Comparison of ENCODE assay signal across 20 cellular contexts in genomic region chr20:53571555-53572286, GRCh38. TPM values are rescaled to one million over a fixed set of nuclear protein-coding genes. Genes with fewer than 3 reads are reported as not detected.
DNase-seq lines count a peak whose midpoint lies in the region; ATAC-seq and TF ChIP-seq lines count a peak whose summit lies in the region.
"Had no signal": no experiment of that assay in that cellular context is flagged by ENCODE, and none has a peak within 500 bp of the region (broad histone marks: within the 10 kb centered on the region; RNA-seq: fewer than 3 reads in every experiment).

No MANE protein-coding gene starts in this region.

- peaks cover 45% of the 10 kb centered on the region for H3K79me2 ChIP-seq in mesendoderm (ENCODE audit: control insufficient read depth, insufficient read depth, low read length)

- H3K79me1 ChIP-seq in mesendoderm (ENCODE audit: low read length), result peaks cover 21% of the 10 kb centered on the region

- CTCF ChIA-PET in CD4-positive, alpha-beta T cell (lab: Charles Lee), result no interaction called here
- CTCF ChIA-PET in HEK293 (lab: Yijun Ruan, JAX), result interaction anchor here (0.6 kb wide), 1 partner anchor 24 kb away, joined by 3 read pairs; no protein-coding TSS in a partner anchor
- CTCF ChIA-PET in naive thymus-derived CD4-positive, alpha-beta T cell (lab: Charles Lee), result interaction anchor here (0.6 to 1.1 kb wide), 2 partner anchors 22 to 837 kb away, joined by 3 read pairs; no protein-coding TSS in a partner anchor

- H3K18ac ChIP-seq in mesendoderm (ENCODE audit: low read length), result no peak overlapping the region

- no peak overlapping the region for H3K9ac ChIP-seq in mesendoderm (ENCODE audit: low read length)

- H3K27me3 Mint-ChIP-seq in CD4-positive, alpha-beta T cell, result no peaks in the 10 kb centered on the region
- no peaks in the 10 kb centered on the region for H3K27me3 Mint-ChIP-seq in activated naive CD8-positive, alpha-beta T cell treated with anti-CD3 and anti-CD28 coated beads for 36 hours
- no peaks in the 10 kb centered on the region for H3K27me3 Mint-ChIP-seq in naive thymus-derived CD4-positive, alpha-beta T cell

- H3K9me3 Mint-ChIP-seq in CD4-positive, alpha-beta T cell, result no peaks in the 10 kb centered on the region
- no peaks in the 10 kb centered on the region for H3K9me3 Mint-ChIP-seq in activated naive CD8-positive, alpha-beta T cell treated with anti-CD3 and anti-CD28 coated beads for 36 hours
- no peaks in the 10 kb centered on the region for H3K9me3 Mint-ChIP-seq in naive thymus-derived CD4-positive, alpha-beta T cell

- peak overlapping the region; percentile 74 for H3K27ac Mint-ChIP-seq in CD4-positive, alpha-beta T cell
- H3K27ac Mint-ChIP-seq in activated naive CD8-positive, alpha-beta T cell treated with anti-CD3 and anti-CD28 coated beads for 36 hours, result peak overlapping the region; percentile 6
- peak overlapping the region; percentile 24 to 81 (median 66) for H3K27ac Mint-ChIP-seq in naive thymus-derived CD4-positive, alpha-beta T cell

- no peak for TF ChIP-seq CTCF in CD4-positive, alpha-beta T cell (IDR thresholded peaks at IDR 0.05)
- TF ChIP-seq CTCF in HEK293 (tag by site-specific recombination; IDR thresholded peaks at IDR 0.05), result no peak

- no peak overlapping the region for H3K4ac ChIP-seq in mesendoderm (ENCODE audit: low read depth, low read length)

- no peaks in the 10 kb centered on the region for H3K9me3 ChIP-seq in CD4-positive, alpha-beta T cell (ENCODE audit: control insufficient read depth, low read length)
- no peaks in the 10 kb centered on the region for H3K9me3 ChIP-seq in HEK293 (ENCODE audit: control insufficient read depth, insufficient read depth, low read depth, low read length)
- no peaks in the 10 kb centered on the region for H3K9me3 ChIP-seq in naive thymus-derived CD4-positive, alpha-beta T cell (ENCODE audit: control insufficient read depth in 2 of 3, low read length in 3 of 3)
- H3K9me3 ChIP-seq: pancreas, sigmoid colon, upper lobe of left lung had no signal

- H3K4me1 Mint-ChIP-seq in CD4-positive, alpha-beta T cell (ENCODE audit: low read depth), result peaks cover 66% of the 10 kb centered on the region
- H3K4me1 Mint-ChIP-seq in activated naive CD8-positive, alpha-beta T cell treated with anti-CD3 and anti-CD28 coated beads for 36 hours, result peaks cover 72% of the 10 kb centered on the region
- H3K4me1 Mint-ChIP-seq in naive thymus-derived CD4-positive, alpha-beta T cell, result peaks cover 35 to 87% (median 72%) of the 10 kb centered on the region in 7 donors

- no peak for DNase-seq in CD4-positive, alpha-beta T cell
- no peak for DNase-seq in activated naive CD8-positive, alpha-beta T cell treated with anti-CD3 and anti-CD28 coated beads for 36 hours
- no peak for DNase-seq in naive thymus-derived CD4-positive, alpha-beta T cell
- DNase-seq in NCI-H524 (lab: John Stamatoyannopoulos, UW), result no peak
- DNase-seq in ecto neural progenitor cell (ENCODE audit: low spot score), result no peak
- no peak for DNase-seq in mesendoderm
- DNase-seq in effector CD4-positive, alpha-beta T cell, result no peak
- DNase-seq: activated effector memory CD4-positive, alpha-beta T cell treated with Interleukin-2 at 50 U/mL for 16 hours; anterior cingulate cortex; effector CD8-positive, alpha-beta T cell; NCI-H1417; NCI-H2107; NCI-H510A treated with DMSO at 0.1 percent for 48 hours; SHP77; sigmoid colon; stimulated activated naive CD4-positive, alpha-beta T cell treated with Interleukin-2 at 50 U/mL for 16 hours; T-helper 1 cell had no signal

- no peak overlapping the region for H2BK120ac ChIP-seq in mesendoderm (ENCODE audit: low read depth, low read length)

- H3K4me3 Mint-ChIP-seq in CD4-positive, alpha-beta T cell, result no peak overlapping the region
- no peak overlapping the region for H3K4me3 Mint-ChIP-seq in activated naive CD8-positive, alpha-beta T cell treated with anti-CD3 and anti-CD28 coated beads for 36 hours
- H3K4me3 Mint-ChIP-seq in naive thymus-derived CD4-positive, alpha-beta T cell, result peak overlapping the region in 4 of 10 donors; percentile 8 to 59 (median 40)

- H3K4me2 ChIP-seq in mesendoderm (ENCODE audit: low read length), result no peak overlapping the region

- whole genome bisulfite sequencing in mesendoderm (ENCODE audit: extremely low coverage, insufficient coverage, low lambda C conversion rate), result no CpG with 5 or more reads among the region's 10 CpGs

- no peak overlapping the region for H2BK5ac ChIP-seq in mesendoderm (ENCODE audit: low read length)

- ATAC-seq in CD4-positive, alpha-beta T cell (ENCODE audit: poor library complexity), result no peak
- no peak for ATAC-seq in naive thymus-derived CD4-positive, alpha-beta T cell

- H3K36me3 ChIP-seq in HEK293 (ENCODE audit: control insufficient read depth in 2 of 2, insufficient read depth in 1 of 2, low read length in 2 of 2), result peaks cover 29 to 90% of the 10 kb centered on the region in 2 experiments
- peaks cover 25 to 84% (median 66%) of the 10 kb centered on the region in 3 experiments for H3K36me3 ChIP-seq in naive thymus-derived CD4-positive, alpha-beta T cell (ENCODE audit: control insufficient read depth in 2 of 3, insufficient read depth in 3 of 3, low read length in 3 of 3)
- H3K36me3 ChIP-seq in mesendoderm (ENCODE audit: control insufficient read depth, insufficient read depth, low read length), result peaks cover 15% of the 10 kb centered on the region

- H3K4me3 ChIP-seq in HEK293 (ENCODE audit: low read depth, low read length) (no peak overlapping the region), mesendoderm (ENCODE audit: low read length) (no peak overlapping the region)
- no peak overlapping the region for H3K4me3 ChIP-seq in naive thymus-derived CD4-positive, alpha-beta T cell (ENCODE audit: low read length)
- H3K4me3 ChIP-seq: pancreas, sigmoid colon, upper lobe of left lung had no signal

- no peak overlapping the region for H3K23ac ChIP-seq in mesendoderm (ENCODE audit: low read length)

- H3K36me3 Mint-ChIP-seq in CD4-positive, alpha-beta T cell (ENCODE audit: low read depth), result peaks cover 97% of the 10 kb centered on the region
- H3K36me3 Mint-ChIP-seq in activated naive CD8-positive, alpha-beta T cell treated with anti-CD3 and anti-CD28 coated beads for 36 hours, result peaks cover 75% of the 10 kb centered on the region
- peaks cover 10 to 61% (median 42%) of the 10 kb centered on the region in 5 donors for H3K36me3 Mint-ChIP-seq in naive thymus-derived CD4-positive, alpha-beta T cell

- no peaks in the 10 kb centered on the region for H3K27me3 ChIP-seq in CD4-positive, alpha-beta T cell (ENCODE audit: control insufficient read depth, insufficient read depth, low read length)
- H3K27me3 ChIP-seq in naive thymus-derived CD4-positive, alpha-beta T cell (ENCODE audit: control insufficient read depth in 2 of 2, insufficient read depth in 2 of 2, low read length in 2 of 2), result no peaks in the 10 kb centered on the region
- H3K27me3 ChIP-seq in mesendoderm (ENCODE audit: insufficient read depth, low read length, poor library complexity), result no peaks in the 10 kb centered on the region
- H3K27me3 ChIP-seq: pancreas, sigmoid colon, upper lobe of left lung had no signal

- H2AK5ac ChIP-seq in mesendoderm (ENCODE audit: low read length), result no peak overlapping the region

- intact Hi-C loops in CD4-positive, alpha-beta T cell (cut with DNase I, micrococcal nuclease), result loop anchor here in 1 of 2 experiments (10.0 kb wide), 2 partner anchors 493 to 623 kb away; no protein-coding TSS in a partner anchor
- intact Hi-C loops in naive thymus-derived CD4-positive, alpha-beta T cell (cut with micrococcal nuclease), result no loop called here

- peak overlapping the region; percentile 0 for H3K27ac ChIP-seq in CD4-positive, alpha-beta T cell (ENCODE audit: low read depth, low read length)
- no peak overlapping the region for H3K27ac ChIP-seq in HEK293 (ENCODE audit: extremely low read depth, low read depth, low read length)
- H3K27ac ChIP-seq in naive thymus-derived CD4-positive, alpha-beta T cell (ENCODE audit: low read depth, low read length), result no peak overlapping the region
- no peak overlapping the region for H3K27ac ChIP-seq in mesendoderm (ENCODE audit: low read depth, low read length)
- H3K27ac ChIP-seq: pancreas, upper lobe of left lung had no signal

- H2BK15ac ChIP-seq in mesendoderm (replicated peaks; ENCODE audit: low read depth), result no peak overlapping the region

- H3K4me1 ChIP-seq in HEK293 (ENCODE audit: control insufficient read depth, insufficient read depth, low read length) (no peaks in the 10 kb centered on the region), mesendoderm (ENCODE audit: control insufficient read depth, low read depth, low read length) (no peaks in the 10 kb centered on the region)
- H3K4me1 ChIP-seq in naive thymus-derived CD4-positive, alpha-beta T cell (ENCODE audit: control insufficient read depth in 2 of 2, insufficient read depth in 2 of 2, low read length in 2 of 2), result peaks cover 35 to 53% of the 10 kb centered on the region in 2 donors

- POLR2A ChIA-PET in CD4-positive, alpha-beta T cell (lab: Charles Lee), result no interaction called here
- POLR2A ChIA-PET in HEK293 (lab: Yijun Ruan, JAX), result no interaction called here
- POLR2A ChIA-PET in naive thymus-derived CD4-positive, alpha-beta T cell (lab: Charles Lee), result interaction anchor here (0.7 kb wide), 1 partner anchor 345 kb away, joined by 4 read pairs; no protein-coding TSS in a partner anchor

- H3K56ac ChIP-seq in mesendoderm (ENCODE audit: low read length), result no peak overlapping the region

- H4K5ac ChIP-seq in mesendoderm (ENCODE audit: low read length), result no peak overlapping the region

- H4K8ac ChIP-seq in mesendoderm (ENCODE audit: low read depth, low read length), result no peak overlapping the region

TF ChIP-seq in HEK293, 187 proteins besides CTCF, POLR2A, EP300 and RAD21 (continues in another document):
- 0 out of 2 replicates have a peak, but pooled peaks have one; percentile 29 for TF ChIP-seq ZNF629 (tag by site-specific recombination; IDR thresholded peaks at IDR 0.05)
- TF ChIP-seq ATF2 (tag by site-specific recombination; IDR thresholded peaks at IDR 0.05; ENCODE audit: low read depth), result peak; percentile 63; the same call in 1 of the 2 replicates

RNA-seq across cellular contexts. Expression of gene ZNF217, which starts 21.9 kb away (rescaled TPM):
- total RNA-seq in CD4-positive, alpha-beta T cell, result 10 to 100 TPM; 83.5 to 87.4 TPM
- 10 to 100 TPM; 55.6 to 59.0 TPM for total RNA-seq in activated naive CD8-positive, alpha-beta T cell treated with anti-CD3 and anti-CD28 coated beads for 36 hours
- 100 to 1,000 TPM in 3 of 5 experiments, 10 to 100 TPM in 2; 72.6 to 104 (median 100) TPM for total RNA-seq in naive thymus-derived CD4-positive, alpha-beta T cell
- polyA plus RNA-seq in naive thymus-derived CD4-positive, alpha-beta T cell, result 10 to 100 TPM; 17.3 to 55.2 TPM
- 22.0 TPM for polyA plus RNA-seq in mesendoderm (2013, experiment 1 of 2)
- 21.5 TPM for polyA plus RNA-seq in mesendoderm (2013, experiment 2 of 2)

Comparison
In these comparisons a context has a peak if more than half of its experiments do, and no peak if none do; other contexts are left out.
1. H3K27ac Mint-ChIP-seq: peak in every context shown above with its lines; median percentile 74 in CD4-positive, alpha-beta T cell; 66 in naive thymus-derived CD4-positive, alpha-beta T cell; 6 in activated naive CD8-positive, alpha-beta T cell treated with anti-CD3 and anti-CD28 coated beads for 36 hours.